Comparison of ENCODE assay signal across 1 cellular context in genomic region chr11:61042537-61042936, GRCh38.
TF ChIP-seq lines count a peak whose summit lies in the region.

No MANE protein-coding gene starts in this region.

TF ChIP-seq in GM23338, 12 proteins besides CTCF, POLR2A, EP300 and RAD21 (continued from another document):
- TF ChIP-seq ZNF462 (CRISPR knock-in tag; IDR thresholded peaks at IDR 0.05) (no peak), ETS1 (IDR thresholded peaks at IDR 0.05) (no peak), EZH2 (IDR thresholded peaks at IDR 0.05; ENCODE audit: low read depth, unreplicated experiment) (no peak), POLR2AphosphoS5 (IDR thresholded peaks at IDR 0.05; ENCODE audit: low read depth) (no peak), ZNF331 (CRISPR knock-in tag; IDR thresholded peaks at IDR 0.05; ENCODE audit: low read depth) (no peak), REST (IDR thresholded peaks at IDR 0.05; ENCODE audit: unreplicated experiment) (no peak)
